1 cellular context compared by ENCODE assay signal in genomic region chr13:41178040-41178439, GRCh38.
TF ChIP-seq lines count a peak whose summit lies in the region.

No MANE protein-coding gene starts in this region.

TF ChIP-seq in K562, 482 proteins besides CTCF, POLR2A, EP300 and RAD21 (continued from another document):
- TF ChIP-seq FOXJ2 (tag; IDR thresholded peaks at IDR 0.05) (peak; percentile 60), PPARD (CRISPR knock-in tag; IDR thresholded peaks at IDR 0.05) (no peak), ZNF668 (CRISPR knock-in tag; IDR thresholded peaks at IDR 0.05) (no peak)
